28 cellular contexts compared by ENCODE assay signal in the genomic region with DNA sequence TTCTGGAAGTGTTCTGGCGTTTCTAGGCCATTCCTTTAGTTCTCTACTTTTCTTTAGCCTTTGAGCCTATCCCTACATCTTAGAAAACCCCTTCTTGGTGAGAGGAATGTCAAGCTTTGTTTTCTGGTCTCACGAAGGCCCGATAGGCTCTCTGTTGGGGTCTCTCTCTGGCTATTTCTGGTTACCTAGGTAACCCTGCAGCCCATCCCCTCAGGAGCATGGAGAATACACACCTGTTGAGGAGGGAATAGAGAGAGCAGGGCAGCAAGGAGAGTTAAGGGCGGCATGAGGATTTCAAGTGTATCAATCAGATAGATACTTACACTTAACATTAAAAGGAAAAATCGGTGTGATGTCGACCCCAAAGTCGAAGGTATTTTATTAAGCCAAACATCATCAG. TPM values are rescaled to one million over a fixed set of nuclear protein-coding genes. Genes with fewer than 3 reads are reported as not detected.
DNase-seq lines count a peak whose midpoint lies in the region; ATAC-seq and TF ChIP-seq lines count a peak whose summit lies in the region.
"Had no signal": no experiment of that assay in that cellular context is flagged by ENCODE, and none has a peak within 500 bp of the region (broad histone marks: within the 10 kb centered on the region; RNA-seq: fewer than 3 reads in every experiment).

No MANE protein-coding gene starts in this region.

- DNase-seq in H7 (peak; percentile 13), WTC11 (ENCODE audit: low spot score) (no peak), hepatocyte (ENCODE audit: low spot score) (no peak), spleen (no peak), DMS153 treated with DMSO at 0.1 percent for 48 hours (lab: John Stamatoyannopoulos, UW; ENCODE audit: unreplicated experiment) (no peak), ACHN (no peak), GM13977 (ENCODE audit: low spot score) (no peak)
- DNase-seq in stimulated activated CD4-positive, alpha-beta T cell treated with anti-CD3 and anti-CD28 coated beads, Interleukin-2, amount 100 ng/mL, for 24 hours: no peak
- DNase-seq: activated CD4-positive, alpha-beta T cell treated with anti-CD3 and anti-CD28 coated beads, Interleukin-2, amount 50 U/mL, for 1 hour; CD8-positive, alpha-beta memory T cell; DMS53; heart right ventricle; NCI-H1105 treated with DMSO at 0.1 percent for 48 hours; NCI-H2029 treated with DMSO at 0.1 percent for 48 hours; NCI-H345; NCI-H748 treated with DMSO at 0.1 percent for 48 hours; pancreas; stimulated activated CD4-positive, alpha-beta T cell treated with anti-CD3 and anti-CD28 coated beads, Interleukin-12 subunit alpha, Interleukin-12 subunit beta, amount 100 ng/mL, for 4 hours; stimulated activated naive CD8-positive, alpha-beta T cell treated with anti-CD3 and anti-CD28 coated beads, Interleukin-15, Interleukin-2, amounts not matched to agents 100 U/mL and 50 U/mL, for 24 hours; WERI-Rb-1 had no signal

- H3K9me3 ChIP-seq in hepatocyte (ENCODE audit: low read depth) (no peaks in the 10 kb centered on the region), spleen (no peaks in the 10 kb centered on the region)
- H3K9me3 ChIP-seq: heart right ventricle, pancreas, right atrium auricular region, tibial nerve had no signal

- H3K27me3 ChIP-seq in H7 (ENCODE audit: control insufficient read depth, insufficient read depth, low read length) (no peaks in the 10 kb centered on the region), hepatocyte (no peaks in the 10 kb centered on the region), spleen (replicated peaks in 1 of 7) (no peaks in the 10 kb centered on the region)
- H3K27me3 ChIP-seq: heart right ventricle, pancreas, right atrium auricular region, tibial nerve had no signal

- no peak overlapping the region for H2AFZ ChIP-seq in hepatocyte

- CTCF ChIA-PET in WTC11 (lab: Charles Lee): interaction anchor here (0.6 kb wide), 1 partner anchor 115 kb away, joined by 4 read pairs; no protein-coding TSS in a partner anchor

- no peak overlapping the region for H3K4me3 Mint-ChIP-seq in WTC11
- H3K4me3 Mint-ChIP-seq: IgD-negative memory B cell; natural killer cell treated with Interleukin-12 subunit alpha and Interleukin-12 subunit beta and Interleukin-15 and Interleukin-18, amount 100 ng/mL, for 72 hours; T-helper 2 cell treated with Interferon-gamma antibody and Interleukin-4, amounts not matched to agents 5 μg/mL and 100 μg/mL, for 36 hours had no signal

- ATAC-seq in WTC11: peak; percentile 88
- ATAC-seq: activated naive CD4-positive, alpha-beta T cell treated with anti-CD3 and anti-CD28 coated beads, Interleukin-2, amount 50 U/mL, for 72 hours; activated T-helper 17 cell treated with anti-CD3 and anti-CD28 coated beads, Interleukin-2, amount 50 U/mL, for 72 hours; natural killer cell treated with Interleukin-12 subunit alpha and Interleukin-12 subunit beta and Interleukin-15 and Interleukin-18, amount 100 ng/mL, for 72 hours; stimulated activated naive CD8-positive, alpha-beta T cell treated with anti-CD3 and anti-CD28 coated beads, Interleukin-15, Interleukin-2, amounts not matched to agents 100 U/mL and 50 U/mL, for 24 hours had no signal

- peaks cover 15% of the 10 kb centered on the region for H3K79me2 ChIP-seq in hepatocyte

- no peak for TF ChIP-seq POLR2A in spleen (IDR thresholded peaks at IDR 0.05)

- WGBS in hepatocyte (ENCODE audit: low lambda C conversion rate, missing lambda C conversion rate): 97% methylated on average over 7 of the region's 7 CpGs
- 96 to 100% (median 97%) methylated on average over 7 of the region's 7 CpGs for WGBS in spleen, 5 donors

- H3K4me1 Mint-ChIP-seq in WTC11: peaks cover 64% of the 10 kb centered on the region

- POLR2A ChIA-PET in WTC11 (lab: Charles Lee): no interaction called here

- no peak overlapping the region for H3K4me2 ChIP-seq in hepatocyte

- peaks cover 19% of the 10 kb centered on the region for H3K36me3 Mint-ChIP-seq in WTC11

- H4K20me1 ChIP-seq in hepatocyte (ENCODE audit: insufficient read depth, poor library complexity, severe bottlenecking): no peaks in the 10 kb centered on the region

- intact Hi-C loops in spleen (cut with DNase I; ENCODE audit: low total_unique reads): no loop called here

- in situ Hi-C loops in ACHN (cut with HindIII; ENCODE audit: low pct_ligation_motif_present, low pct_unique_long_range_greater_than_20kb, low sequenced_read_pairs): no loop called here
- in situ Hi-C loops in GM13977 (cut with MboI; ENCODE audit: low pct_unique_long_range_greater_than_20kb, low sequenced_read_pairs, unreplicated experiment): no loop called here

- H3K27ac ChIP-seq in hepatocyte: peak overlapping the region; percentile 85
- peak overlapping the region in 5 of 8 donors; percentile 12 to 44 (median 23) for H3K27ac ChIP-seq in spleen
- H3K27ac ChIP-seq: heart right ventricle, right atrium auricular region, RWPE1, WERI-Rb-1 had no signal

- no peak overlapping the region for H3K27ac Mint-ChIP-seq in WTC11
- H3K27ac Mint-ChIP-seq: activated naive CD4-positive, alpha-beta T cell treated with anti-CD3 and anti-CD28 coated beads, Interleukin-2, amount 50 U/mL, for 72 hours; IgD-negative memory B cell; natural killer cell treated with Interleukin-12 subunit alpha and Interleukin-12 subunit beta and Interleukin-15 and Interleukin-18, amount 100 ng/mL, for 72 hours; T-helper 2 cell treated with Interferon-gamma antibody and Interleukin-4, amounts not matched to agents 5 μg/mL and 100 μg/mL, for 36 hours had no signal

- H3K27me3 Mint-ChIP-seq in WTC11 (ENCODE audit: low read depth): no peaks in the 10 kb centered on the region
- H3K27me3 Mint-ChIP-seq: activated T-helper 17 cell treated with anti-CD3 and anti-CD28 coated beads, Interleukin-2, amount 50 U/mL, for 72 hours; CD8-positive, alpha-beta memory T cell; IgD-negative memory B cell; natural killer cell treated with Interleukin-12 subunit alpha and Interleukin-12 subunit beta and Interleukin-15 and Interleukin-18, amount 100 ng/mL, for 72 hours had no signal

- no peaks in the 10 kb centered on the region for H3K9me2 ChIP-seq in hepatocyte (replicated peaks; ENCODE audit: insufficient read depth)

- H3K9me3 Mint-ChIP-seq in WTC11: no peaks in the 10 kb centered on the region
- H3K9me3 Mint-ChIP-seq: activated T-helper 17 cell treated with anti-CD3 and anti-CD28 coated beads, Interleukin-2, amount 50 U/mL, for 72 hours; CD8-positive, alpha-beta memory T cell; IgD-negative memory B cell; natural killer cell treated with Interleukin-12 subunit alpha and Interleukin-12 subunit beta and Interleukin-15 and Interleukin-18, amount 100 ng/mL, for 72 hours; T-helper 2 cell treated with Interferon-gamma antibody and Interleukin-4, amounts not matched to agents 5 μg/mL and 100 μg/mL, for 36 hours had no signal

- H3K36me3 ChIP-seq in H7 (replicated peaks; ENCODE audit: control insufficient read depth, insufficient read depth, low read length) (no peaks in the 10 kb centered on the region; the same call in 1 of the 2 replicates), hepatocyte (replicated peaks; ENCODE audit: insufficient read depth, low read depth) (no peaks in the 10 kb centered on the region), spleen (peaks cover 0 to 51% (median 15%) of the 10 kb centered on the region in 6 donors)
- H3K36me3 ChIP-seq: pancreas had no signal

- TF ChIP-seq CTCF in WTC11 (IDR thresholded peaks at IDR 0.05) (no peak), hepatocyte (IDR thresholded peaks at IDR 0.05; ENCODE audit: poor library complexity) (no peak), spleen (IDR thresholded peaks at IDR 0.05 in 8 of 11, conservative IDR thresholded peaks at IDR 0.05 in 3 of 11) (no peak), GM13977 (IDR thresholded peaks at IDR 0.05; ENCODE audit: extremely low read depth, insufficient read depth, missing control alignments) (no peak)

- H3K4me3 ChIP-seq in H7 (ENCODE audit: insufficient read depth, low read depth, low read length) (no peak overlapping the region), hepatocyte (no peak overlapping the region), spleen (no peak overlapping the region)
- H3K4me3 ChIP-seq: heart right ventricle, pancreas, right atrium auricular region, tibial nerve had no signal

- H3K4me1 ChIP-seq in hepatocyte (ENCODE audit: insufficient read depth) (peaks cover 20% of the 10 kb centered on the region), spleen (peaks cover 0 to 65% (median 18%) of the 10 kb centered on the region in 6 donors)

TF ChIP-seq in WTC11, 78 proteins besides CTCF, POLR2A, EP300 and RAD21:
- TF ChIP-seq ZNF416 (CRISPR knock-in tag; IDR thresholded peaks at IDR 0.05): no peak

RNA-seq across cellular contexts. Expression of a gene that starts 45.7 kb away (rescaled TPM):
- total RNA-seq in H7 (2014; rRNA removed; shearing (Covaris generic)): 44.9 and 46.7 TPM in 2 replicates
- 42.6 to 45.4 TPM (median 42.8 TPM) in 3 replicates for total RNA-seq in WTC11 (2021)
- 22.4 and 28.9 TPM in 2 replicates for total RNA-seq in hepatocyte
- polyA plus RNA-seq in hepatocyte: 13.8 and 15.1 TPM in 2 replicates
- total RNA-seq in spleen: 10 to 100 TPM; 27.5 to 42.0 (median 37.0) TPM
- polyA plus RNA-seq in spleen: 10 to 100 TPM; 12.8 to 14.4 (median 13.6) TPM
